ENCODE assay signal across 8 cellular contexts in genomic region chr22:25702046-25702445, GRCh38. TPM values are rescaled to one million over a fixed set of nuclear protein-coding genes. Genes with fewer than 3 reads are reported as not detected.
DNase-seq lines count a peak whose midpoint lies in the region; ATAC-seq and TF ChIP-seq lines count a peak whose summit lies in the region.

No MANE protein-coding gene starts in this region.

- H4K20me1 ChIP-seq in OCI-LY7 (ENCODE audit: insufficient read depth, low read length) = no peaks in the 10 kb centered on the region

- no peaks in the 10 kb centered on the region for H3K79me2 ChIP-seq in OCI-LY7 (ENCODE audit: insufficient read depth, low read depth, low read length)

- H3K27me3 Mint-ChIP-seq in activated CD4-positive, alpha-beta memory T cell treated with anti-CD3 and anti-CD28 coated beads, Interleukin-2, amount 10 ng/mL, durations not matched to agents 7 days and 5 days = no peaks in the 10 kb centered on the region
- H3K27me3 Mint-ChIP-seq in activated CD4-positive, alpha-beta memory T cell treated with anti-CD3 and anti-CD28 coated beads for 36 hours = no peaks in the 10 kb centered on the region
- H3K27me3 Mint-ChIP-seq in T-cell = no peaks in the 10 kb centered on the region
- no peaks in the 10 kb centered on the region for H3K27me3 Mint-ChIP-seq in stimulated activated naive CD8-positive, alpha-beta T cell treated with anti-CD3 and anti-CD28 coated beads, Interleukin-15, amount 100 ng/mL, for 72 hours

- no peaks in the 10 kb centered on the region for H3K9me2 ChIP-seq in OCI-LY7 (ENCODE audit: insufficient read depth, low read length)

- no peak for DNase-seq in activated CD4-positive, alpha-beta memory T cell treated with anti-CD3 and anti-CD28 coated beads, Interleukin-2, amount 10 ng/mL, durations not matched to agents 7 days and 5 days
- DNase-seq in activated CD4-positive, alpha-beta memory T cell treated with anti-CD3 and anti-CD28 coated beads for 36 hours = no peak
- DNase-seq in OCI-LY7 (ENCODE audit: low spot score) (peak; percentile 30), esophagus muscularis mucosa (ENCODE audit: extremely low spot score) (no peak), superior temporal gyrus (ENCODE audit: extremely low spot score) (peak; percentile 78), T-cell (no peak)
- no peak for DNase-seq in activated CD4-positive, CD25-positive, alpha-beta regulatory T cell treated with anti-CD3 and anti-CD28 coated beads, Interleukin-2, amount 50 U/mL, for 72 hours
- DNase-seq in stimulated activated naive CD8-positive, alpha-beta T cell treated with anti-CD3 and anti-CD28 coated beads, Interleukin-15, amount 100 ng/mL, for 72 hours = no peak

- CTCF ChIA-PET in activated CD4-positive, alpha-beta memory T cell treated with anti-CD3 and anti-CD28 coated beads, Interleukin-2, amount 10 ng/mL, durations not matched to agents 7 days and 5 days (lab: Charles Lee) = interaction anchor here (1.2 to 2.1 kb wide), 7 partner anchors 10 to 255 kb away, joined by 3 to 8 read pairs (median 6); no protein-coding TSS in a partner anchor
- CTCF ChIA-PET in activated CD4-positive, alpha-beta memory T cell treated with anti-CD3 and anti-CD28 coated beads for 36 hours (lab: Charles Lee) = interaction anchor here (1.1 to 2.8 kb wide), 6 partner anchors 49 to 255 kb away, joined by 3 to 18 read pairs (median 3); no protein-coding TSS in a partner anchor
- CTCF ChIA-PET in OCI-LY7 (lab: Charles Lee; ENCODE audit: unreplicated experiment) = no interaction called here
- CTCF ChIA-PET in T-cell (lab: Charles Lee) = no interaction called here

- H3K4me3 ChIP-seq in OCI-LY7 (ENCODE audit: low read depth, low read length, poor library complexity, severe bottlenecking) (no peak overlapping the region), esophagus muscularis mucosa (no peak overlapping the region)

- peak overlapping the region; percentile 19 for H3K4me3 Mint-ChIP-seq in activated CD4-positive, alpha-beta memory T cell treated with anti-CD3 and anti-CD28 coated beads, Interleukin-2, amount 10 ng/mL, durations not matched to agents 7 days and 5 days
- no peak overlapping the region for H3K4me3 Mint-ChIP-seq in activated CD4-positive, alpha-beta memory T cell treated with anti-CD3 and anti-CD28 coated beads for 36 hours
- no peak overlapping the region for H3K4me3 Mint-ChIP-seq in T-cell
- H3K4me3 Mint-ChIP-seq in stimulated activated naive CD8-positive, alpha-beta T cell treated with anti-CD3 and anti-CD28 coated beads, Interleukin-15, amount 100 ng/mL, for 72 hours = no peak overlapping the region

- TF ChIP-seq EP300 in esophagus muscularis mucosa (IDR thresholded peaks at IDR 0.05) = no peak

- peak; percentile 83 for TF ChIP-seq CTCF in OCI-LY7 (conservative IDR thresholded peaks at IDR 0.05; ENCODE audit: low read length)
- TF ChIP-seq CTCF in esophagus muscularis mucosa (IDR thresholded peaks at IDR 0.05) = peak; percentile 48 to 59 (median 48)

- peaks cover 6% of the 10 kb centered on the region; the same call in 1 of the 2 replicates for H3K36me3 ChIP-seq in OCI-LY7 (ENCODE audit: insufficient read depth, low read length)
- no peaks in the 10 kb centered on the region for H3K36me3 ChIP-seq in esophagus muscularis mucosa

- no peak overlapping the region for H3K4me2 ChIP-seq in OCI-LY7 (ENCODE audit: low read length)

- H3K4me1 ChIP-seq in OCI-LY7 (ENCODE audit: insufficient read depth, low read length, poor library complexity, severe bottlenecking) (peaks cover 3% of the 10 kb centered on the region), esophagus muscularis mucosa (peaks cover 10 to 16% (median 14%) of the 10 kb centered on the region in 4 donors)

- no peak overlapping the region for H3K27ac ChIP-seq in OCI-LY7 (ENCODE audit: low read depth, low read length, poor library complexity, severe bottlenecking)
- H3K27ac ChIP-seq in esophagus muscularis mucosa (replicated peaks in 1 of 4) = no peak overlapping the region

- no peaks in the 10 kb centered on the region for H3K9me3 Mint-ChIP-seq in activated CD4-positive, alpha-beta memory T cell treated with anti-CD3 and anti-CD28 coated beads, Interleukin-2, amount 10 ng/mL, durations not matched to agents 7 days and 5 days
- no peaks in the 10 kb centered on the region for H3K9me3 Mint-ChIP-seq in activated CD4-positive, alpha-beta memory T cell treated with anti-CD3 and anti-CD28 coated beads for 36 hours
- no peaks in the 10 kb centered on the region for H3K9me3 Mint-ChIP-seq in T-cell
- no peaks in the 10 kb centered on the region for H3K9me3 Mint-ChIP-seq in stimulated activated naive CD8-positive, alpha-beta T cell treated with anti-CD3 and anti-CD28 coated beads, Interleukin-15, amount 100 ng/mL, for 72 hours

- peaks cover 36% of the 10 kb centered on the region for H3K4me1 Mint-ChIP-seq in activated CD4-positive, alpha-beta memory T cell treated with anti-CD3 and anti-CD28 coated beads, Interleukin-2, amount 10 ng/mL, durations not matched to agents 7 days and 5 days
- peaks cover 13% of the 10 kb centered on the region for H3K4me1 Mint-ChIP-seq in activated CD4-positive, alpha-beta memory T cell treated with anti-CD3 and anti-CD28 coated beads for 36 hours (ENCODE audit: low read depth)
- peaks cover 0 to 8% (median 7%) of the 10 kb centered on the region in 3 donors for H3K4me1 Mint-ChIP-seq in T-cell
- peaks cover 17% of the 10 kb centered on the region for H3K4me1 Mint-ChIP-seq in stimulated activated naive CD8-positive, alpha-beta T cell treated with anti-CD3 and anti-CD28 coated beads, Interleukin-15, amount 100 ng/mL, for 72 hours

- no peaks in the 10 kb centered on the region for H3K9me3 ChIP-seq in OCI-LY7 (ENCODE audit: low read length)
- no peaks in the 10 kb centered on the region for H3K9me3 ChIP-seq in esophagus muscularis mucosa

- intact Hi-C loops in activated CD4-positive, alpha-beta memory T cell treated with anti-CD3 and anti-CD28 coated beads for 36 hours (cut with micrococcal nuclease) = loop anchor here (1.0 to 5.0 kb wide), 5 partner anchors 48 to 255 kb away; partner anchors contain the start of gene GRK3
- intact Hi-C loops in OCI-LY7 (cut with micrococcal nuclease; ENCODE audit: unreplicated experiment) (loop anchor here (2.0 to 5.0 kb wide), 2 partner anchors 135 to 157 kb away; no protein-coding TSS in a partner anchor), esophagus muscularis mucosa (cut with DNase I) (loop anchor here (5.0 kb wide), 1 partner anchor 240 kb away; no protein-coding TSS in a partner anchor)

- no TSS peak for BruUV-seq in OCI-LY7 (replicated peaks; lab: Mats Ljungman, UMichigan)

- peak overlapping the region; percentile 47 for H3K27ac Mint-ChIP-seq in activated CD4-positive, alpha-beta memory T cell treated with anti-CD3 and anti-CD28 coated beads, Interleukin-2, amount 10 ng/mL, durations not matched to agents 7 days and 5 days
- H3K27ac Mint-ChIP-seq in activated CD4-positive, alpha-beta memory T cell treated with anti-CD3 and anti-CD28 coated beads for 36 hours = no peak overlapping the region
- no peak overlapping the region for H3K27ac Mint-ChIP-seq in T-cell
- H3K27ac Mint-ChIP-seq in stimulated activated naive CD8-positive, alpha-beta T cell treated with anti-CD3 and anti-CD28 coated beads, Interleukin-15, amount 100 ng/mL, for 72 hours = no peak overlapping the region

- H2AFZ ChIP-seq in OCI-LY7 (ENCODE audit: low read length) = no peak overlapping the region

- POLR2A ChIA-PET in activated CD4-positive, alpha-beta memory T cell treated with anti-CD3 and anti-CD28 coated beads, Interleukin-2, amount 10 ng/mL, durations not matched to agents 7 days and 5 days (lab: Charles Lee) = interaction anchor here (0.9 to 1.9 kb wide), 6 partner anchors 9 to 71 kb away, joined by 3 to 7 read pairs (median 3); no protein-coding TSS in a partner anchor
- POLR2A ChIA-PET in activated CD4-positive, alpha-beta memory T cell treated with anti-CD3 and anti-CD28 coated beads for 36 hours (lab: Charles Lee) = no interaction called here
- POLR2A ChIA-PET in OCI-LY7 (lab: Charles Lee) = interaction anchor here (1.2 kb wide), 1 partner anchor 158 kb away, joined by 3 read pairs; no protein-coding TSS in a partner anchor
- POLR2A ChIA-PET in T-cell (lab: Charles Lee) = interaction anchor here in 1 of 2 donors (0.5 kb wide), 1 partner anchor 24 kb away, joined by 3 read pairs; no protein-coding TSS in a partner anchor

- TF ChIP-seq POLR2A in esophagus muscularis mucosa (IDR thresholded peaks at IDR 0.05; ENCODE audit: low read depth) = no peak

- ATAC-seq in T-cell (replicated peaks in 1 of 4) = no peak
- no peak for ATAC-seq in stimulated activated naive CD8-positive, alpha-beta T cell treated with anti-CD3 and anti-CD28 coated beads, Interleukin-15, amount 100 ng/mL, for 72 hours

- H3K36me3 Mint-ChIP-seq in activated CD4-positive, alpha-beta memory T cell treated with anti-CD3 and anti-CD28 coated beads, Interleukin-2, amount 10 ng/mL, durations not matched to agents 7 days and 5 days (ENCODE audit: low read depth) = peaks cover 25% of the 10 kb centered on the region
- no peaks in the 10 kb centered on the region for H3K36me3 Mint-ChIP-seq in activated CD4-positive, alpha-beta memory T cell treated with anti-CD3 and anti-CD28 coated beads for 36 hours
- H3K36me3 Mint-ChIP-seq in T-cell = peaks cover 5% of the 10 kb centered on the region

- H3K27me3 ChIP-seq in esophagus muscularis mucosa = no peaks in the 10 kb centered on the region

RNA-seq across cellular contexts. Expression of gene MYO18B, which starts 39.9 kb away (rescaled TPM):
- total RNA-seq in activated CD4-positive, alpha-beta memory T cell treated with anti-CD3 and anti-CD28 coated beads, Interleukin-2, amount 10 ng/mL, durations not matched to agents 7 days and 5 days = 1 to 10 TPM; 1.6 to 2.0 TPM
- under 1 TPM; 0.22 to 0.29 TPM for total RNA-seq in activated CD4-positive, alpha-beta memory T cell treated with anti-CD3 and anti-CD28 coated beads for 36 hours
- total RNA-seq in OCI-LY7 (2014; rRNA removed; shearing (Covaris generic)) = not detected in 2 replicates
- total RNA-seq in OCI-LY7 (2022) (not detected in 2 replicates), esophagus muscularis mucosa (under 1 TPM; under 0.01 to 0.50 (median 0.13) TPM), T-cell (under 1 TPM in 4 of 5 donors, not detected in 1; 0.18 to 0.70 (median 0.26) TPM)

Comparison
In these comparisons a context has a peak if more than half of its experiments do, and no peak if none do; other contexts are left out.
1. DNase-seq: peak in OCI-LY7 (single experiment) and superior temporal gyrus (single experiment); none in activated CD4-positive, alpha-beta memory T cell treated with anti-CD3 and anti-CD28 coated beads, Interleukin-2, amount 10 ng/mL, durations not matched to agents 7 days and 5 days (single experiment), activated CD4-positive, alpha-beta memory T cell treated with anti-CD3 and anti-CD28 coated beads for 36 hours (single experiment), esophagus muscularis mucosa (single experiment), activated CD4-positive, CD25-positive, alpha-beta regulatory T cell treated with anti-CD3 and anti-CD28 coated beads, Interleukin-2, amount 50 U/mL, for 72 hours (single experiment), T-cell (0 of 34) and stimulated activated naive CD8-positive, alpha-beta T cell treated with anti-CD3 and anti-CD28 coated beads, Interleukin-15, amount 100 ng/mL, for 72 hours (0 of 2).
2. CTCF ChIA-PET loops: an anchor here in activated CD4-positive, alpha-beta memory T cell treated with anti-CD3 and anti-CD28 coated beads, Interleukin-2, amount 10 ng/mL, durations not matched to agents 7 days and 5 days (1.2 to 2.1 kb wide) and activated CD4-positive, alpha-beta memory T cell treated with anti-CD3 and anti-CD28 coated beads for 36 hours (1.1 to 2.8 kb wide); none called in OCI-LY7 and T-cell.